ENCODE assay signal across 30 cellular contexts in genomic region chr13:54387607-54388006, GRCh38.
"Had no signal": no experiment of that assay in that cellular context is flagged by ENCODE, and none has a peak within 500 bp of the region (broad histone marks: within the 10 kb centered on the region; RNA-seq: fewer than 3 reads in every experiment).

No MANE protein-coding gene starts in this region.

- H3K36me3 Mint-ChIP-seq: memory B cell; naive B cell; natural killer cell treated with Interleukin-12 subunit alpha and Interleukin-12 subunit beta and Interleukin-15 and Interleukin-18, amount 100 ng/mL, for 72 hours; neural progenitor cell; stimulated activated effector memory CD8-positive, alpha-beta T cell treated with anti-CD3 and anti-CD28 coated beads, Interleukin-12 subunit alpha, Interleukin-12 subunit beta, amount 100 ng/mL, for 72 hours had no signal

- H3K4me2 ChIP-seq: hepatocyte, neural progenitor cell had no signal

- H3K4me1 ChIP-seq: colonic mucosa, gastrocnemius medialis, heart left ventricle, psoas muscle, sigmoid colon, stomach, thyroid gland had no signal

- H3K27me3 ChIP-seq: colonic mucosa, gastrocnemius medialis, heart left ventricle, hepatocyte, neural progenitor cell, sigmoid colon, stomach, thyroid gland had no signal

- H3K9me3 ChIP-seq: colonic mucosa, gastrocnemius medialis, heart left ventricle, mucosa of descending colon, psoas muscle, sigmoid colon, thyroid gland had no signal

- ATAC-seq: esophagus mucosa; gastrocnemius medialis; heart left ventricle; left lobe of liver; mucosa of descending colon; natural killer cell treated with Interleukin-12 subunit alpha and Interleukin-12 subunit beta and Interleukin-15 and Interleukin-18, amount 100 ng/mL, for 72 hours; psoas muscle; right cardiac atrium; stimulated activated effector memory CD8-positive, alpha-beta T cell treated with anti-CD3 and anti-CD28 coated beads, Interleukin-12 subunit alpha, Interleukin-12 subunit beta, amount 100 ng/mL, for 72 hours had no signal

- H3K4me1 Mint-ChIP-seq: memory B cell; naive B cell; stimulated activated effector memory CD8-positive, alpha-beta T cell treated with anti-CD3 and anti-CD28 coated beads, Interleukin-12 subunit alpha, Interleukin-12 subunit beta, amount 100 ng/mL, for 72 hours had no signal

- H3K27ac ChIP-seq: colonic mucosa, epithelial cell of prostate, gastrocnemius medialis, heart left ventricle, hepatocyte, neural progenitor cell, psoas muscle, sigmoid colon, stomach, thyroid gland had no signal

- H3K79me2 ChIP-seq: hepatocyte had no signal

- H3K4me3 Mint-ChIP-seq: dendritic cell treated with granulocyte-macrophage colony-stimulating factor and Interleukin-4, amounts not matched to agents 40 ng/mL and 50 ng/mL, for 4 days; endodermal cell; memory B cell; mesothelial cell of epicardium; naive B cell; natural killer cell treated with Interleukin-12 subunit alpha and Interleukin-12 subunit beta and Interleukin-15 and Interleukin-18, amount 100 ng/mL, for 72 hours; neural progenitor cell; stimulated activated effector memory CD8-positive, alpha-beta T cell treated with anti-CD3 and anti-CD28 coated beads, Interleukin-12 subunit alpha, Interleukin-12 subunit beta, amount 100 ng/mL, for 72 hours; type B pancreatic cell had no signal

- H3K27me3 Mint-ChIP-seq: dendritic cell treated with granulocyte-macrophage colony-stimulating factor and Interleukin-4, amounts not matched to agents 40 ng/mL and 50 ng/mL, for 4 days; memory B cell; naive B cell; natural killer cell treated with Interleukin-12 subunit alpha and Interleukin-12 subunit beta and Interleukin-15 and Interleukin-18, amount 100 ng/mL, for 72 hours; type B pancreatic cell had no signal

- DNase-seq: colonic mucosa; effector CD8-positive, alpha-beta T cell; endodermal cell; foreskin fibroblast; gastrocnemius medialis; heart left ventricle; mucosa of descending colon; naive B cell; psoas muscle; right cardiac atrium; sigmoid colon; stimulated activated CD4-positive, alpha-beta T cell treated with anti-CD3 and anti-CD28 coated beads, Interleukin-2, amount 100 ng/mL, for 24 hours; stimulated activated CD4-positive, alpha-beta T cell treated with anti-CD3 and anti-CD28 coated beads, Interleukin-4, amount 100 ng/mL, for 24 hours; stimulated activated naive CD4-positive, alpha-beta T cell treated with Interleukin-2 at 50 U/mL for 16 hours; stomach; thyroid gland had no signal

- H3K9ac ChIP-seq: neural progenitor cell had no signal

- H3K9me3 Mint-ChIP-seq: type B pancreatic cell had no signal

- H3K36me3 ChIP-seq: colonic mucosa, gastrocnemius medialis, heart left ventricle, neural progenitor cell, sigmoid colon, stomach, thyroid gland had no signal

- FAIRE-seq: keratinocyte, urothelium cell line had no signal

- H3K27ac Mint-ChIP-seq: dendritic cell treated with granulocyte-macrophage colony-stimulating factor and Interleukin-4, amounts not matched to agents 40 ng/mL and 50 ng/mL, for 4 days; endodermal cell; memory B cell; mesothelial cell of epicardium; naive B cell; natural killer cell treated with Interleukin-12 subunit alpha and Interleukin-12 subunit beta and Interleukin-15 and Interleukin-18, amount 100 ng/mL, for 72 hours; neural progenitor cell; stimulated activated effector memory CD8-positive, alpha-beta T cell treated with anti-CD3 and anti-CD28 coated beads, Interleukin-12 subunit alpha, Interleukin-12 subunit beta, amount 100 ng/mL, for 72 hours; type B pancreatic cell had no signal

- H3K4me3 ChIP-seq: colonic mucosa, gastrocnemius medialis, heart left ventricle, hepatocyte, lung, mucosa of descending colon, neural progenitor cell, psoas muscle, sigmoid colon, stomach, thyroid gland had no signal

- H2AFZ ChIP-seq: hepatocyte, neural progenitor cell had no signal
